In the genomic region with DNA sequence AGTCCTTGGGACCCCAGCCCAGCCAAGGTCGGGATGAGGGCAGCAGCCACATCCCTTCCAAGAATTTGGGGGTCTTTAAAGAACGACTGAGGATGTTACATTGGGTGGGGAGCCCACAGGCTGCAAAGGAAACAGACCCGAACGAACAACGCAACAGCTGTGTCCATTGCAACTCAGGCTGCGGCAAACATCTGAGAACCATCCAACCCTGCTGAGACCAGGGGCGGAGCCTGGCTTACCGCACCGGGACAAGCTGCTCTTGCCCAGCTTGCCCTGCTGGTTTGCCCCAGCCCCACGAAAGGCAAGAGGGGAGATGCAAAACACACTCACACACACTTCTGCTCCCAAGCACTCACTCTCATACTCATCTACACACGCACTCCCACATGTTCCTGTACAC, we compare ENCODE assay signal across 29 cellular contexts. TPM values are rescaled to one million over a fixed set of nuclear protein-coding genes. Genes with fewer than 3 reads are reported as not detected.
DNase-seq lines count a peak whose midpoint lies in the region; ATAC-seq and TF ChIP-seq lines count a peak whose summit lies in the region.
"Had no signal": no experiment of that assay in that cellular context is flagged by ENCODE, and none has a peak within 500 bp of the region (broad histone marks: within the 10 kb centered on the region; RNA-seq: fewer than 3 reads in every experiment).

No MANE protein-coding gene starts in this region.

- no peaks in the 10 kb centered on the region for H3K4me1 Mint-ChIP-seq in WTC11
- no peaks in the 10 kb centered on the region for H3K4me1 Mint-ChIP-seq in MCF 10A (ENCODE audit: insufficient read depth, unreplicated experiment)
- H3K4me1 Mint-ChIP-seq: activated CD4-positive, alpha-beta T cell treated with anti-CD3 and anti-CD28 coated beads for 36 hours; activated naive CD8-positive, alpha-beta T cell treated with anti-CD3 and anti-CD28 coated beads, Interleukin-2, amount 50 U/mL, for 24 hours; immature natural killer cell; nephron; stimulated activated naive CD8-positive, alpha-beta T cell treated with anti-CD3 and anti-CD28 coated beads, Interleukin-15, amount 100 ng/mL, for 72 hours had no signal

- peak; percentile 18 for DNase-seq in COLO668 (lab: John Stamatoyannopoulos, UW; ENCODE audit: unreplicated experiment)
- DNase-seq in H7: peak; percentile 62
- DNase-seq in WTC11 (ENCODE audit: low spot score): no peak
- DNase-seq in left lung: no peak
- no peak for DNase-seq in stimulated activated CD4-positive, alpha-beta T cell treated with anti-CD3 and anti-CD28 coated beads, Interleukin-15, amount 100 ng/mL, for 24 hours
- DNase-seq in MCF 10A (ENCODE audit: unreplicated experiment): no peak
- no peak for DNase-seq in NCI-H187 treated with DMSO at 0.1 percent for 48 hours (lab: John Stamatoyannopoulos, UW)
- DNase-seq: activated CD4-positive, alpha-beta T cell treated with anti-CD3 and anti-CD28 coated beads for 36 hours; activated CD8-positive, alpha-beta memory T cell treated with anti-CD3 and anti-CD28 coated beads for 24 hours; activated gamma-delta T cell; activated naive CD8-positive, alpha-beta T cell treated with anti-CD3 and anti-CD28 coated beads, Interleukin-2, amount 50 U/mL, for 24 hours; activated T-cell treated with anti-CD3 and anti-CD28 coated beads, Interleukin-2, amount 50 U/mL, for 1 hour; effector CD8-positive, alpha-beta T cell; foreskin keratinocyte; immature natural killer cell; KG1; NCI-H1048; NCI-H2029 treated with DMSO at 0.1 percent for 48 hours; NCI-H226; NK-92 treated with Interleukin-12 subunit alpha and Interleukin-12 subunit beta, amount 100 ng/mL, for 24 hours; stimulated activated naive CD8-positive, alpha-beta T cell treated with anti-CD3 and anti-CD28 coated beads, Interleukin-15, amount 100 ng/mL, for 72 hours; T-helper 1 cell; tibial artery had no signal

- H3K27me3 Mint-ChIP-seq in WTC11 (ENCODE audit: low read depth): no peaks in the 10 kb centered on the region
- peaks cover 21% of the 10 kb centered on the region for H3K27me3 Mint-ChIP-seq in MCF 10A (ENCODE audit: insufficient read depth, unreplicated experiment)
- H3K27me3 Mint-ChIP-seq: stimulated activated naive CD8-positive, alpha-beta T cell treated with anti-CD3 and anti-CD28 coated beads, Interleukin-15, amount 100 ng/mL, for 72 hours had no signal

- TF ChIP-seq CTCF in WTC11 (IDR thresholded peaks at IDR 0.05) (no peak), left lung (IDR thresholded peaks at IDR 0.05) (no peak), MCF 10A (IDR thresholded peaks at IDR 0.05; ENCODE audit: unreplicated experiment) (no peak)

- intact Hi-C loops in left lung (cut with DNase I): no loop called here
- intact Hi-C loops in MCF 10A (cut with micrococcal nuclease): no loop called here

- H3K9me3 ChIP-seq in left lung: no peaks in the 10 kb centered on the region
- H3K9me3 ChIP-seq: tibial artery had no signal

- CTCF ChIA-PET in WTC11 (lab: Charles Lee): no interaction called here
- CTCF ChIA-PET in MCF 10A (lab: Yijun Ruan, JAX): no interaction called here

- POLR2A ChIA-PET in WTC11 (lab: Charles Lee) (interaction anchor here (1.0 kb wide), 1 partner anchor 20 kb away, joined by 3 read pairs; no protein-coding TSS in a partner anchor), MCF 10A (lab: Yijun Ruan, JAX) (interaction anchor here (1.6 kb wide), 1 partner anchor 21 kb away, joined by 5 read pairs; no protein-coding TSS in a partner anchor)

- H3K36me3 ChIP-seq in H7 (replicated peaks; ENCODE audit: control insufficient read depth, insufficient read depth, low read length): no peaks in the 10 kb centered on the region
- no peaks in the 10 kb centered on the region for H3K36me3 ChIP-seq in left lung
- H3K36me3 ChIP-seq: BLaER1 treated with 17β-estradiol and CSF1 and Interleukin-3, amounts not matched to agents 10 nM and 100 nM; SJSA1; tibial artery had no signal

- H3K9me3 Mint-ChIP-seq in WTC11: no peaks in the 10 kb centered on the region
- no peaks in the 10 kb centered on the region for H3K9me3 Mint-ChIP-seq in MCF 10A (ENCODE audit: unreplicated experiment)
- H3K9me3 Mint-ChIP-seq: nephron had no signal

- no peaks in the 10 kb centered on the region for H3K4me1 ChIP-seq in left lung
- H3K4me1 ChIP-seq: foreskin keratinocyte, parathyroid adenoma, tibial artery had no signal

- no peak overlapping the region for H3K27ac ChIP-seq in left lung
- H3K27ac ChIP-seq: BLaER1 treated with 17β-estradiol and CSF1 and Interleukin-3, amounts not matched to agents 10 nM and 100 nM; foreskin keratinocyte; parathyroid adenoma; SJSA1; tibial artery had no signal

- no peaks in the 10 kb centered on the region for H3K36me3 Mint-ChIP-seq in WTC11
- H3K36me3 Mint-ChIP-seq in MCF 10A (ENCODE audit: insufficient read depth, unreplicated experiment): no peaks in the 10 kb centered on the region

- no peak overlapping the region for H3K4me3 Mint-ChIP-seq in WTC11
- no peak overlapping the region for H3K4me3 Mint-ChIP-seq in MCF 10A (ENCODE audit: unreplicated experiment)
- H3K4me3 Mint-ChIP-seq: activated CD4-positive, alpha-beta T cell treated with anti-CD3 and anti-CD28 coated beads for 36 hours; activated naive CD8-positive, alpha-beta T cell treated with anti-CD3 and anti-CD28 coated beads, Interleukin-2, amount 50 U/mL, for 24 hours; immature natural killer cell; nephron; stimulated activated naive CD8-positive, alpha-beta T cell treated with anti-CD3 and anti-CD28 coated beads, Interleukin-15, amount 100 ng/mL, for 72 hours had no signal

- ATAC-seq in WTC11 (peak; percentile 50; the same call in 1 of the 2 replicates), left lung (peak; percentile 56), HG03025 (IDR thresholded peaks at IDR 0.05; ENCODE audit: low FRiP score, unreplicated experiment) (no peak)
- ATAC-seq: activated CD4-positive, alpha-beta T cell treated with anti-CD3 and anti-CD28 coated beads for 36 hours; activated naive CD8-positive, alpha-beta T cell treated with anti-CD3 and anti-CD28 coated beads, Interleukin-2, amount 50 U/mL, for 24 hours; foreskin keratinocyte; sciatic nerve; stimulated activated naive CD8-positive, alpha-beta T cell treated with anti-CD3 and anti-CD28 coated beads, Interleukin-15, amount 100 ng/mL, for 72 hours had no signal

- no TSS peak for BruUV-seq in MCF 10A (replicated peaks; lab: Mats Ljungman, UMichigan)

- H3K4me3 ChIP-seq in H7 (ENCODE audit: insufficient read depth, low read depth, low read length) (no peak overlapping the region), left lung (no peak overlapping the region)
- H3K4me3 ChIP-seq: BLaER1 treated with 17β-estradiol and CSF1 and Interleukin-3, amounts not matched to agents 10 nM and 100 nM; SJSA1; tibial artery had no signal

- H3K27me3 ChIP-seq in H7 (ENCODE audit: control insufficient read depth, insufficient read depth, low read length) (no peaks in the 10 kb centered on the region; the same call in 1 of the 2 replicates), left lung (peaks cover 0 to 34% of the 10 kb centered on the region in 2 donors)
- H3K27me3 ChIP-seq: BLaER1 treated with 17β-estradiol and CSF1 and Interleukin-3, amounts not matched to agents 10 nM and 100 nM; foreskin keratinocyte; SJSA1 had no signal

- H3K27ac Mint-ChIP-seq in WTC11 (no peak overlapping the region), MCF 10A (ENCODE audit: low read depth, unreplicated experiment) (no peak overlapping the region)
- H3K27ac Mint-ChIP-seq: activated CD4-positive, alpha-beta T cell treated with anti-CD3 and anti-CD28 coated beads for 36 hours; activated naive CD8-positive, alpha-beta T cell treated with anti-CD3 and anti-CD28 coated beads, Interleukin-2, amount 50 U/mL, for 24 hours; immature natural killer cell; nephron; stimulated activated naive CD8-positive, alpha-beta T cell treated with anti-CD3 and anti-CD28 coated beads, Interleukin-15, amount 100 ng/mL, for 72 hours had no signal

TF ChIP-seq in WTC11, 78 proteins besides CTCF, POLR2A, EP300 and RAD21:
- no peak for TF ChIP-seq ZNF671 (CRISPR knock-in tag; IDR thresholded peaks at IDR 0.05)
- TF ChIP-seq ZBTB21 (CRISPR knock-in tag; IDR thresholded peaks at IDR 0.05; ENCODE audit: borderline replicate concordance): no peak
- TF ChIP-seq ZNF423 (CRISPR knock-in tag; IDR thresholded peaks at IDR 0.05): no peak
- TF ChIP-seq ZNF121 (CRISPR knock-in tag; IDR thresholded peaks at IDR 0.05): peak; percentile 79
- no peak for TF ChIP-seq TEAD1 (CRISPR knock-in tag; IDR thresholded peaks at IDR 0.05)

RNA-seq across cellular contexts. Expression of gene TAF4, which starts 21.5 kb away (rescaled TPM):
- 5.2 and 8.0 TPM in 2 replicates for total RNA-seq in H7 (2014; rRNA removed; shearing (Covaris generic))
- 31.0 to 34.4 TPM (median 33.7 TPM) in 3 replicates for total RNA-seq in WTC11 (2021)
- 10 to 100 TPM; 15.2 to 16.1 TPM for total RNA-seq in left lung
- total RNA-seq in MCF 10A (2022): 15.9 and 16.1 TPM in 2 replicates

RNA-seq across cellular contexts. Expression of gene LSM14B, which starts 35.0 kb away (rescaled TPM):
- 67.6 and 68.6 TPM in 2 replicates for total RNA-seq in H7 (2014; rRNA removed; shearing (Covaris generic))
- total RNA-seq in WTC11 (2021) (67.4 to 73.5 TPM (median 69.7 TPM) in 3 replicates), left lung (10 to 100 TPM; 36.0 to 36.2 TPM), MCF 10A (2022) (33.3 and 35.1 TPM in 2 replicates)

RNA-seq across cellular contexts. Expression of gene PSMA7, which starts 56.0 kb away (rescaled TPM):
- 413 and 501 TPM in 2 replicates for total RNA-seq in H7 (2014; rRNA removed; shearing (Covaris generic))
- total RNA-seq in WTC11 (2021) (315 to 364 TPM (median 321 TPM) in 3 replicates), left lung (100 to 1,000 TPM; 180 to 296 TPM), MCF 10A (2022) (362 and 419 TPM in 2 replicates)

RNA-seq across cellular contexts. Expression of gene SS18L1, which starts 56.3 kb away (rescaled TPM):
- 15.1 and 25.1 TPM in 2 replicates for total RNA-seq in H7 (2014; rRNA removed; shearing (Covaris generic))
- 29.4 to 34.1 TPM (median 29.8 TPM) in 3 replicates for total RNA-seq in WTC11 (2021)
- total RNA-seq in left lung: 10 to 100 TPM; 14.6 to 14.9 TPM
- 16.1 and 17.9 TPM in 2 replicates for total RNA-seq in MCF 10A (2022)

Comparison
In these comparisons a context has a peak if more than half of its experiments do, and no peak if none do; other contexts are left out.
1. DNase-seq: peak in COLO668 (single experiment) and H7 (single experiment); none in WTC11 (single experiment), left lung (0 of 2), stimulated activated CD4-positive, alpha-beta T cell treated with anti-CD3 and anti-CD28 coated beads, Interleukin-15, amount 100 ng/mL, for 24 hours (single experiment), MCF 10A (single experiment) and NCI-H187 treated with DMSO at 0.1 percent for 48 hours (single experiment).